ENCODE assay signal across 2 cellular contexts in the genomic region with DNA sequence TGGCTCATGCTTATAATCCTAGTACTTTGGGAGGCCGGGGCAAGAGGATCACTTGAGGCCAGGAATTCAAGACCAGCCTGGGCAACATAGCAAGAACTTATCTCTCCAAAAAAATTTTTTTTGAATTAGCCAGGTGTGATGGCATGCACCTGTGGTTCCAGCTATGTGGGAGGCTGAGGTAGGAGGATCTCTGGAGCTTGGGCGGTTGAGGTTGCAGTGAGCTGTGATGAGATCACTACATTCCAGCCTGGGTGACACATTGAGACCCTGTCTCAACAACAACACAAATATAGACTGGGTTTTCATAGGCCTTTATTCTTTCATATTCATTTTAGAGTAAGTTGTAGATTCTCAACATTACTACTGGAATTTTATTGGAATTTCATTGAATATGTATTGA.
TF ChIP-seq lines count a peak whose summit lies in the region.

No MANE protein-coding gene starts in this region.

TF ChIP-seq in IMR-90, 13 proteins besides CTCF, POLR2A, EP300 and RAD21:
- TF ChIP-seq SMC3 (IDR thresholded peaks at IDR 0.05; ENCODE audit: low read depth, low read length) (no peak), CEBPB (IDR thresholded peaks at IDR 0.05; ENCODE audit: low read depth, low read length) (no peak), NFE2L2 (IDR thresholded peaks at IDR 0.05; ENCODE audit: low read depth, low read length) (no peak), MXI1 (IDR thresholded peaks at IDR 0.05; ENCODE audit: borderline replicate concordance, low read depth, low read length) (no peak), BHLHE40 (IDR thresholded peaks at IDR 0.05; ENCODE audit: low read depth, low read length) (no peak), CHD1 (IDR thresholded peaks at IDR 0.05; ENCODE audit: low read depth, low read length) (no peak), ELK1 (IDR thresholded peaks at IDR 0.05; ENCODE audit: borderline replicate concordance, low read depth, low read length) (no peak)
- TF ChIP-seq, protein P1, sequence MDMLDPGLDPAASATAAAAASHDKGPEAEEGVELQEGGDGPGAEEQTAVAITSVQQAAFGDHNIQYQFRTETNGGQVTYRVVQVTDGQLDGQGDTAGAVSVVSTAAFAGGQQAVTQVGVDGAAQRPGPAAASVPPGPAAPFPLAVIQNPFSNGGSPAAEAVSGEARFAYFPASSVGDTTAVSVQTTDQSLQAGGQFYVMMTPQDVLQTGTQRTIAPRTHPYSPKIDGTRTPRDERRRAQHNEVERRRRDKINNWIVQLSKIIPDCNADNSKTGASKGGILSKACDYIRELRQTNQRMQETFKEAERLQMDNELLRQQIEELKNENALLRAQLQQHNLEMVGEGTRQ (IDR thresholded peaks at IDR 0.05; ENCODE audit: low read depth, low read length), result no peak

TF ChIP-seq in K562, 482 proteins besides CTCF, POLR2A, EP300 and RAD21:
- TF ChIP-seq ZEB2 (IDR thresholded peaks at IDR 0.05) (peak; percentile 49; the same call in 1 of the 2 replicates), JUN (IDR thresholded peaks at IDR 0.05; ENCODE audit: borderline replicate concordance, low read depth, low read length) (0 out of 2 replicates have a peak, but pooled peaks have one; percentile 20), JUN (CRISPR knock-in tag; IDR thresholded peaks at IDR 0.05; ENCODE audit: borderline replicate concordance) (no peak), CBFA2T3 (IDR thresholded peaks at IDR 0.05) (0 out of 2 replicates have a peak, but pooled peaks have one; percentile 9), ATF3 (IDR thresholded peaks at IDR 0.05) (peak; percentile 58), ATF3 (CRISPR knock-in tag; conservative IDR thresholded peaks at IDR 0.05) (no peak), TEAD4 (IDR thresholded peaks at IDR 0.05; ENCODE audit: low read length) (peak; percentile 39; the same call in 1 of the 2 replicates), TEAD4 (CRISPR knock-in tag; IDR thresholded peaks at IDR 0.05; ENCODE audit: borderline replicate concordance) (no peak), HBP1 (CRISPR knock-in tag; IDR thresholded peaks at IDR 0.05) (no peak)
